In genomic region chr9:112409758-112410157, GRCh38 we compare ENCODE assay signal across 22 cellular contexts.
"Had no signal": no experiment of that assay in that cellular context is flagged by ENCODE, and none has a peak within 500 bp of the region (broad histone marks: within the 10 kb centered on the region; RNA-seq: fewer than 3 reads in every experiment).

No MANE protein-coding gene starts in this region.

- ATAC-seq: left ventricle myocardium superior; naive thymus-derived CD8-positive, alpha-beta T cell; sciatic nerve; stimulated activated naive B cell treated with anti-CD40 and anti-IgM and Interleukin-4, amounts not matched to agents 10 μg/mL and 1 μg/mL and 100 μg/mL, for 72 hours; stimulated activated naive CD8-positive, alpha-beta T cell treated with anti-CD3 and anti-CD28 coated beads, Interleukin-15, Interleukin-2, amounts not matched to agents 100 U/mL and 50 U/mL, for 24 hours had no signal

- H3K4me1 ChIP-seq: right atrium auricular region, testis, transverse colon had no signal

- DNase-seq: islet precursor cell; left ventricle myocardium superior; lower lobe of right lung; mammary epithelial cell; mesenchymal stem cell; naive thymus-derived CD8-positive, alpha-beta T cell; ovary; stimulated activated CD4-positive, alpha-beta T cell treated with anti-CD3 and anti-CD28 coated beads, Interleukin-12 subunit alpha, Interleukin-12 subunit beta, amount 100 ng/mL, for 4 hours; stimulated activated CD4-positive, alpha-beta T cell treated with anti-CD3 and anti-CD28 coated beads, Interleukin-15, amount 100 ng/mL, for 24 hours; stimulated activated CD4-positive, alpha-beta T cell treated with anti-CD3 and anti-CD28 coated beads, Interleukin-2, amount 100 ng/mL, for 24 hours; stimulated activated CD4-positive, alpha-beta T cell treated with anti-CD3 and anti-CD28 coated beads, Interleukin-4, amount 100 ng/mL, for 1 hour; stimulated activated naive B cell treated with anti-CD40 and anti-IgM and Interleukin-4, amounts not matched to agents 10 μg/mL and 1 μg/mL and 100 μg/mL, for 72 hours; stimulated activated naive CD8-positive, alpha-beta T cell treated with anti-CD3 and anti-CD28 coated beads, Interleukin-15, Interleukin-2, amounts not matched to agents 100 U/mL and 50 U/mL, for 24 hours; stomach; testis; thyroid gland; transverse colon; upper lobe of left lung had no signal

- H3K4me3 ChIP-seq: hepatocyte, lower lobe of right lung, ovary, right atrium auricular region, skin epidermis, stomach, testis, thyroid gland, transverse colon, upper lobe of left lung had no signal

- H3K36me3 ChIP-seq: ovary had no signal

- H3K27ac ChIP-seq: hepatocyte, ovary, right atrium auricular region, skin epidermis, testis, thyroid gland, transverse colon had no signal

- H3K9me3 ChIP-seq: lower lobe of right lung, ovary, right atrium auricular region, stomach, testis, thyroid gland, transverse colon, upper lobe of left lung had no signal

- H3K27me3 ChIP-seq: hepatocyte, ovary, right atrium auricular region, stomach, testis, thyroid gland, transverse colon, upper lobe of left lung had no signal
